ENCODE assay signal across 1 cellular context in genomic region chr9:113368348-113368747, GRCh38.
TF ChIP-seq lines count a peak whose summit lies in the region.

No MANE protein-coding gene starts in this region.

TF ChIP-seq in HepG2, 621 proteins besides CTCF, POLR2A, EP300 and RAD21:
- TF ChIP-seq, protein P1, sequence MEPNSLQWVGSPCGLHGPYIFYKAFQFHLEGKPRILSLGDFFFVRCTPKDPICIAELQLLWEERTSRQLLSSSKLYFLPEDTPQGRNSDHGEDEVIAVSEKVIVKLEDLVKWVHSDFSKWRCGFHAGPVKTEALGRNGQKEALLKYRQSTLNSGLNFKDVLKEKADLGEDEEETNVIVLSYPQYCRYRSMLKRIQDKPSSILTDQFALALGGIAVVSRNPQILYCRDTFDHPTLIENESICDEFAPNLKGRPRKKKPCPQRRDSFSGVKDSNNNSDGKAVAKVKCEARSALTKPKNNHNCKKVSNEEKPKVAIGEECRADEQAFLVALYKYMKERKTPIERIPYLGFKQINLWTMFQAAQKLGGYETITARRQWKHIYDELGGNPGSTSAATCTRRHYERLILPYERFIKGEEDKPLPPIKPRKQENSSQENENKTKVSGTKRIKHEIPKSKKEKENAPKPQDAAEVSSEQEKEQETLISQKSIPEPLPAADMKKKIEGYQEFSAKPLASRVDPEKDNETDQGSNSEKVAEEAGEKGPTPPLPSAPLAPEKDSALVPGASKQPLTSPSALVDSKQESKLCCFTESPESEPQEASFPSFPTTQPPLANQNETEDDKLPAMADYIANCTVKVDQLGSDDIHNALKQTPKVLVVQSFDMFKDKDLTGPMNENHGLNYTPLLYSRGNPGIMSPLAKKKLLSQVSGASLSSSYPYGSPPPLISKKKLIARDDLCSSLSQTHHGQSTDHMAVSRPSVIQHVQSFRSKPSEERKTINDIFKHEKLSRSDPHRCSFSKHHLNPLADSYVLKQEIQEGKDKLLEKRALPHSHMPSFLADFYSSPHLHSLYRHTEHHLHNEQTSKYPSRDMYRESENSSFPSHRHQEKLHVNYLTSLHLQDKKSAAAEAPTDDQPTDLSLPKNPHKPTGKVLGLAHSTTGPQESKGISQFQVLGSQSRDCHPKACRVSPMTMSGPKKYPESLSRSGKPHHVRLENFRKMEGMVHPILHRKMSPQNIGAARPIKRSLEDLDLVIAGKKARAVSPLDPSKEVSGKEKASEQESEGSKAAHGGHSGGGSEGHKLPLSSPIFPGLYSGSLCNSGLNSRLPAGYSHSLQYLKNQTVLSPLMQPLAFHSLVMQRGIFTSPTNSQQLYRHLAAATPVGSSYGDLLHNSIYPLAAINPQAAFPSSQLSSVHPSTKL (CRISPR knock-in tag; IDR thresholded peaks at IDR 0.05) = peak; percentile 27; the same call in 1 of the 2 replicates
- TF ChIP-seq MED1 (CRISPR knock-in tag; IDR thresholded peaks at IDR 0.05) (peak; percentile 39), SKIL (CRISPR knock-in tag; IDR thresholded peaks at IDR 0.05; ENCODE audit: borderline replicate concordance) (peak; percentile 54; the same call in 1 of the 2 replicates), STAG1 (CRISPR knock-in tag; IDR thresholded peaks at IDR 0.05) (no peak), ZNF770 (CRISPR knock-in tag; IDR thresholded peaks at IDR 0.05) (no peak), SAP130 (CRISPR knock-in tag; IDR thresholded peaks at IDR 0.05; ENCODE audit: low read depth) (peak; percentile 15; the same call in 1 of the 2 replicates), ETV5 (CRISPR knock-in tag; IDR thresholded peaks at IDR 0.05; ENCODE audit: borderline replicate concordance) (peak; percentile 69; the same call in 1 of the 2 replicates), RXRB (CRISPR knock-in tag; IDR thresholded peaks at IDR 0.05; ENCODE audit: borderline replicate concordance) (peak; percentile 35; the same call in 1 of the 2 replicates), HNF4A (CRISPR knock-in tag; IDR thresholded peaks at IDR 0.05) (peak; percentile 23; the same call in 1 of the 2 replicates), SALL1 (CRISPR knock-in tag; IDR thresholded peaks at IDR 0.05) (peak; percentile 49; the same call in 1 of the 2 replicates), IKZF5 (CRISPR knock-in tag; IDR thresholded peaks at IDR 0.05) (peak; percentile 22; the same call in 1 of the 2 replicates), GRHL1 (CRISPR knock-in tag; conservative IDR thresholded peaks at IDR 0.05) (no peak), SMARCC2 (IDR thresholded peaks at IDR 0.05) (no peak), ATM (IDR thresholded peaks at IDR 0.05; ENCODE audit: borderline replicate concordance) (no peak), ZNF569 (CRISPR knock-in tag; IDR thresholded peaks at IDR 0.05; ENCODE audit: borderline replicate concordance) (no peak), NR2F6 (IDR thresholded peaks at IDR 0.05) (0 out of 2 replicates have a peak, but pooled peaks have one; percentile 41), NR2F6 (CRISPR knock-in tag; IDR thresholded peaks at IDR 0.05) (peak; percentile 59; the same call in 1 of the 2 replicates), ZNF430 (CRISPR knock-in tag; IDR thresholded peaks at IDR 0.05) (no peak), RARA (CRISPR knock-in tag; IDR thresholded peaks at IDR 0.05) (peak; percentile 91), SKI (IDR thresholded peaks at IDR 0.05; ENCODE audit: partially characterized antibody) (peak; percentile 13)
- TF ChIP-seq, protein P2, sequence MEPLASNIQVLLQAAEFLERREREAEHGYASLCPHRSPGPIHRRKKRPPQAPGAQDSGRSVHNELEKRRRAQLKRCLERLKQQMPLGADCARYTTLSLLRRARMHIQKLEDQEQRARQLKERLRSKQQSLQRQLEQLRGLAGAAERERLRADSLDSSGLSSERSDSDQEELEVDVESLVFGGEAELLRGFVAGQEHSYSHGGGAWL (CRISPR knock-in tag; IDR thresholded peaks at IDR 0.05) = no peak
- TF ChIP-seq, protein P3, sequence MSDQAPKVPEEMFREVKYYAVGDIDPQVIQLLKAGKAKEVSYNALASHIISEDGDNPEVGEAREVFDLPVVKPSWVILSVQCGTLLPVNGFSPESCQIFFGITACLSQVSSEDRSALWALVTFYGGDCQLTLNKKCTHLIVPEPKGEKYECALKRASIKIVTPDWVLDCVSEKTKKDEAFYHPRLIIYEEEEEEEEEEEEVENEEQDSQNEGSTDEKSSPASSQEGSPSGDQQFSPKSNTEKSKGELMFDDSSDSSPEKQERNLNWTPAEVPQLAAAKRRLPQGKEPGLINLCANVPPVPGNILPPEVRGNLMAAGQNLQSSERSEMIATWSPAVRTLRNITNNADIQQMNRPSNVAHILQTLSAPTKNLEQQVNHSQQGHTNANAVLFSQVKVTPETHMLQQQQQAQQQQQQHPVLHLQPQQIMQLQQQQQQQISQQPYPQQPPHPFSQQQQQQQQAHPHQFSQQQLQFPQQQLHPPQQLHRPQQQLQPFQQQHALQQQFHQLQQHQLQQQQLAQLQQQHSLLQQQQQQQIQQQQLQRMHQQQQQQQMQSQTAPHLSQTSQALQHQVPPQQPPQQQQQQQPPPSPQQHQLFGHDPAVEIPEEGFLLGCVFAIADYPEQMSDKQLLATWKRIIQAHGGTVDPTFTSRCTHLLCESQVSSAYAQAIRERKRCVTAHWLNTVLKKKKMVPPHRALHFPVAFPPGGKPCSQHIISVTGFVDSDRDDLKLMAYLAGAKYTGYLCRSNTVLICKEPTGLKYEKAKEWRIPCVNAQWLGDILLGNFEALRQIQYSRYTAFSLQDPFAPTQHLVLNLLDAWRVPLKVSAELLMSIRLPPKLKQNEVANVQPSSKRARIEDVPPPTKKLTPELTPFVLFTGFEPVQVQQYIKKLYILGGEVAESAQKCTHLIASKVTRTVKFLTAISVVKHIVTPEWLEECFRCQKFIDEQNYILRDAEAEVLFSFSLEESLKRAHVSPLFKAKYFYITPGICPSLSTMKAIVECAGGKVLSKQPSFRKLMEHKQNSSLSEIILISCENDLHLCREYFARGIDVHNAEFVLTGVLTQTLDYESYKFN (CRISPR knock-in tag; conservative IDR thresholded peaks at IDR 0.05) = 0 out of 2 replicates have a peak, but pooled peaks have one; percentile 24
